2 cellular contexts compared by ENCODE assay signal in genomic region chr14:99592933-99593753, GRCh38.
TF ChIP-seq lines count a peak whose summit lies in the region.

No MANE protein-coding gene starts in this region.

TF ChIP-seq in HepG2, 621 proteins besides CTCF, POLR2A, EP300 and RAD21:
- no peak for TF ChIP-seq TFDP2 (CRISPR knock-in tag; IDR thresholded peaks at IDR 0.05)
- peak; percentile 32 for TF ChIP-seq AGO2 (optimal IDR thresholded peaks at IDR 0.05; ENCODE audit: low read depth, low read length)
- no peak for TF ChIP-seq CBX1 (IDR thresholded peaks at IDR 0.05; ENCODE audit: low read depth)

TF ChIP-seq in SK-N-SH, 30 proteins besides CTCF, POLR2A, EP300 and RAD21:
- TF ChIP-seq POLR2AphosphoS5 (IDR thresholded peaks at IDR 0.05; ENCODE audit: low read depth, low read length): no peak
- no peak for TF ChIP-seq ELF1 (IDR thresholded peaks at IDR 0.05)
- no peak for TF ChIP-seq MEF2A (IDR thresholded peaks at IDR 0.05; ENCODE audit: borderline replicate concordance, low read depth)
- TF ChIP-seq MXI1 (IDR thresholded peaks at IDR 0.05; ENCODE audit: low read depth, low read length): no peak
- no peak for TF ChIP-seq IRF3 (IDR thresholded peaks at IDR 0.05; ENCODE audit: low read depth, low read length)
- no peak for TF ChIP-seq YY1 (IDR thresholded peaks at IDR 0.05; ENCODE audit: low read depth)
- no peak for TF ChIP-seq SIN3A (IDR thresholded peaks at IDR 0.05; ENCODE audit: borderline replicate concordance, low read depth, low read length)
- TF ChIP-seq SMC3 (IDR thresholded peaks at IDR 0.05; ENCODE audit: low read depth, low read length): no peak
- TF ChIP-seq TCF12 (IDR thresholded peaks at IDR 0.05): no peak
- no peak for TF ChIP-seq USF1 (IDR thresholded peaks at IDR 0.05; ENCODE audit: borderline replicate concordance, low read depth)
- TF ChIP-seq RCOR1 (IDR thresholded peaks at IDR 0.05; ENCODE audit: low read length): no peak
- no peak for TF ChIP-seq EZH2phosphoT487 (IDR thresholded peaks at IDR 0.05; ENCODE audit: borderline replicate concordance, low read depth)
